In the genomic region with DNA sequence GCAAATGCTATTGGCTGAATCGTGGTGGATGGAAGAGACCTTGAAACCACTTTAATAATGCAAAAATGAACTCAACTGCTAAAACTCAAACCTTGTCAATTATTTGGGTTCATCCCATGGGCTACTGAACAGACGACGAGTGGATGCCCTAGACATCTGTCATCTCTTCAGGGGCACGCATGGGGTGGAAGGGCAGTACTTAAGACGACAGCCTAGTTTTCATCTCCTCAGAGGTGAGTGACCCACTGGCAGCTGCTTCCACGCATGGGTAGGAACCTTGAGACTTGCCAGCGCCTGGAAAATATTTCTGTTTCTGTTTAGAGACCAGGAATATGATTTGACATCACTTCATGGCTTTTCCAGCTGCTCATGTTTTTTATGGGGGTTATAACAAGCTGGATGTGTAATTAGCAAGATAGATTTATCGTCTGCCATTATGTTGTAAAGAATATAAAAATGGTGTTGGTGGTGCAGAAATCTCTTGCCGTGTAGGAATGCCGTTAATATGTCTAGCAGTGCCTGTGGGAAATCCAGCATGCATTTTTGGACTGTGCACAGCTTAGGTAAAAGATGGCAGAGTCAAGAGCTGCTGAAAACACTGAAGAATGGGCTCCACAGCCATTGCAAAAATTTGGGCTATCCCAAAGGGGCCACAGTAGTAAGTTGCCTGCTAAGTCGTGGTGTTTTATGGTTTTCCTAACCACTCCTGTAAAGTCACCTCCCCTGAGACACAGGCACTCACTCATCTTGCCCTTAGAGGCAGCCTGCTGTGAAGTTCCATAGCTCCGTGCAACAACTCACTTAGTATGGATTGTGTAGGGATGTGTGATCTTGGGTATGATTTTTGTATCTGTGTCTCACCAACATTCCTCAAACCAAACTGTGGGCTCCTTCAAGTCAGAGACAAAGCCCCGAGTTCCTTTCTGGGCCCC, we compare ENCODE assay signal across 26 cellular contexts.
"Had no signal": no experiment of that assay in that cellular context is flagged by ENCODE, and none has a peak within 500 bp of the region (broad histone marks: within the 10 kb centered on the region; RNA-seq: fewer than 3 reads in every experiment).

No MANE protein-coding gene starts in this region.

- H3K27ac Mint-ChIP-seq: effector memory CD8-positive, alpha-beta T cell; natural killer cell; stimulated activated naive B cell treated with anti-CD40 and anti-IgM and Interleukin-4, amounts not matched to agents 10 μg/mL and 1 μg/mL and 100 μg/mL, for 72 hours; stimulated activated naive CD8-positive, alpha-beta T cell treated with anti-CD3 and anti-CD28 coated beads, Interleukin-15, Interleukin-2, amounts not matched to agents 100 ng/mL and 50 ng/mL, for 24 hours had no signal

- H3K4me1 ChIP-seq: esophagus squamous epithelium, lower lobe of right lung, prostate gland, tibial nerve, upper lobe of right lung, uterus had no signal

- ATAC-seq: effector memory CD8-positive, alpha-beta T cell; heart right ventricle; left cardiac atrium; left ventricle myocardium superior; lower lobe of right lung; natural killer cell; stimulated activated naive B cell treated with anti-CD40 and anti-IgM and Interleukin-4, amounts not matched to agents 10 μg/mL and 1 μg/mL and 100 μg/mL, for 72 hours; upper lobe of right lung had no signal

- H3K9me3 ChIP-seq: esophagus squamous epithelium, neutrophil, prostate gland, uterus had no signal

- H3K27me3 ChIP-seq: esophagus squamous epithelium, right atrium auricular region, tibial nerve, uterus had no signal

- H3K27ac ChIP-seq: coronary artery, lower lobe of right lung, neutrophil, prostate gland, right atrium auricular region, skin epidermis, thoracic aorta, upper lobe of right lung had no signal

- H3K4me3 ChIP-seq: coronary artery, esophagus squamous epithelium, heart right ventricle, lower lobe of right lung, prostate gland, right atrium auricular region, skin epidermis, thoracic aorta, tibial nerve, upper lobe of right lung, uterus had no signal

- H3K4me3 Mint-ChIP-seq: effector memory CD8-positive, alpha-beta T cell; natural killer cell; neural crest cell; stimulated activated naive B cell treated with anti-CD40 and anti-IgM and Interleukin-4, amounts not matched to agents 10 μg/mL and 1 μg/mL and 100 μg/mL, for 72 hours; stimulated activated naive CD8-positive, alpha-beta T cell treated with anti-CD3 and anti-CD28 coated beads, Interleukin-15, Interleukin-2, amounts not matched to agents 100 ng/mL and 50 ng/mL, for 24 hours had no signal

- H3K36me3 Mint-ChIP-seq: stimulated activated naive B cell treated with anti-CD40 and anti-IgM and Interleukin-4, amounts not matched to agents 10 μg/mL and 1 μg/mL and 100 μg/mL, for 72 hours had no signal

- H3K36me3 ChIP-seq: heart right ventricle, lower lobe of right lung, neutrophil, prostate gland, right atrium auricular region, thoracic aorta, upper lobe of right lung, uterus had no signal

- DNase-seq: dermis blood vessel endothelial cell; effector memory CD8-positive, alpha-beta T cell; erythroblast; esophagus squamous epithelium; foreskin melanocyte; glutamatergic neuron; heart right ventricle; hippocampal formation; left cardiac atrium; left ventricle myocardium superior; lower lobe of right lung; natural killer cell; stimulated activated CD4-positive, alpha-beta T cell treated with anti-CD3 and anti-CD28 coated beads, Interleukin-15, amount 100 ng/mL, for 24 hours; stimulated activated CD4-positive, alpha-beta T cell treated with anti-CD3 and anti-CD28 coated beads, Interleukin-2, amount 100 ng/mL, for 48 hours; stimulated activated naive B cell treated with anti-CD40 and anti-IgM and Interleukin-4, amounts not matched to agents 10 μg/mL and 1 μg/mL and 100 μg/mL, for 72 hours; upper lobe of right lung; uterus had no signal

- H3K4me1 Mint-ChIP-seq: natural killer cell; neural crest cell; stimulated activated naive B cell treated with anti-CD40 and anti-IgM and Interleukin-4, amounts not matched to agents 10 μg/mL and 1 μg/mL and 100 μg/mL, for 72 hours had no signal
